ENCODE assay signal across 8 cellular contexts in the genomic region with DNA sequence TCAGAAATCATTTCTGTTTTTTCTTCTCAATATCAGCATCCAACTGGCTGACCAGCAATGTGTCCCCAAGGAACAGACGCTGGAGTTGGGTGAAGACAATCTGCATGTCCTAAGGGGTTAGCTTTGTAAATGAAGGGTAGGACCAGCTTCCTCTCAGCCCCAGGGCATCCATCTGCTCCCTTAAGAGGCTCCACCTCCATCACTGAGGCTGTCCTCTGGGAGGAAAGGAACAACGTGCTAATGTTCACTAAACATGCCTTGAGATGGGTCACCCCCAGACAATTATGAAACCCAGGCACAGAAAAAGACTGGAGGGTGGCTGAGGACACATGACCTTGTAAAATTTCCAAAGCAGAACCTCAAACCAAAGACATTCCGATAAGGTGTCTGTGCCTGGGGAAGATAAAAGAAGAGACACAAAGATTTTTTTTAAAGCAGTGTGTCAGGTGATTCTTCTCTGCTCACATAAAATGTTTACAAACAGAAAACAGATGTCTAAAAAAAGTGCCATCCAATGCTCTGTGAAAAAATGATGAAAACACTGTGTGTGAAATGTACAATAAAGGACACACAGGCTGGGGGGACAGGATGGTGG. TPM values are rescaled to one million over a fixed set of nuclear protein-coding genes. Genes with fewer than 3 reads are reported as not detected.
DNase-seq lines count a peak whose midpoint lies in the region; ATAC-seq and TF ChIP-seq lines count a peak whose summit lies in the region.

No MANE protein-coding gene starts in this region.

- H3K9me3 ChIP-seq in PC-9 (ENCODE audit: insufficient read depth, low read depth) (no peaks in the 10 kb centered on the region), prostate gland (no peaks in the 10 kb centered on the region), WERI-Rb-1 (ENCODE audit: severe bottlenecking) (no peaks in the 10 kb centered on the region)

- no peaks in the 10 kb centered on the region; the same call in 1 of the 2 replicates for H4K20me1 ChIP-seq in PC-9 (ENCODE audit: insufficient read depth)

- 51% methylated on average over 3 of the region's 3 CpGs for WGBS in prostate gland

- POLR2A ChIA-PET in PC-9 (lab: Charles Lee; ENCODE audit: unreplicated experiment) = interaction anchor here (0.7 kb wide), 1 partner anchor 27 kb away, joined by 5 read pairs; no protein-coding TSS in a partner anchor

- TSS peak; percentile 51 for BruUV-seq in PC-9 (replicated peaks; lab: Mats Ljungman, UMichigan)

- no peaks in the 10 kb centered on the region for H3K27me3 ChIP-seq in PC-9 (ENCODE audit: insufficient read depth, low read depth)
- no peaks in the 10 kb centered on the region for H3K27me3 ChIP-seq in prostate gland (replicated peaks; ENCODE audit: insufficient read depth)
- H3K27me3 ChIP-seq in WERI-Rb-1 (ENCODE audit: insufficient read depth, low read depth, severe bottlenecking) = no peaks in the 10 kb centered on the region

- CTCF ChIA-PET in PC-9 (lab: Charles Lee) = no interaction called here

- DNase-seq in ELF-1 (ENCODE audit: low read depth, low spot score) (peak; percentile 75), PC-9 (no peak), erythroblast (lab: John Stamatoyannopoulos, UW) (peak; percentile 21 to 25), prostate gland (ENCODE audit: low spot score) (no peak), WERI-Rb-1 (no peak), COLO829 (ENCODE audit: low spot score) (no peak), NOMO-1 (lab: John Stamatoyannopoulos, UW; ENCODE audit: unreplicated experiment in 2 of 2) (no peak)

- peak overlapping the region; percentile 89; the same call in 1 of the 2 replicates for H2AFZ ChIP-seq in PC-9

- intact Hi-C loops in PC-9 (cut with micrococcal nuclease; ENCODE audit: unreplicated experiment) (no loop called here), prostate gland (cut with DNase I) (no loop called here)

- H3K36me3 ChIP-seq in PC-9 (ENCODE audit: low read depth) = no peaks in the 10 kb centered on the region
- no peaks in the 10 kb centered on the region for H3K36me3 ChIP-seq in prostate gland
- H3K36me3 ChIP-seq in WERI-Rb-1 = peaks cover 10% of the 10 kb centered on the region; the same call in 1 of the 2 replicates

- peak overlapping the region; percentile 95 for H3K4me2 ChIP-seq in PC-9

- H3F3A ChIP-seq in PC-9 (ENCODE audit: insufficient read depth, low read depth) = no peaks in the 10 kb centered on the region

- H3K9me2 ChIP-seq in PC-9 (ENCODE audit: insufficient read depth) = no peaks in the 10 kb centered on the region

- peaks cover 28% of the 10 kb centered on the region for H3K79me2 ChIP-seq in PC-9 (ENCODE audit: low read depth)

- no peak for ATAC-seq in HG02623 (IDR thresholded peaks at IDR 0.05; ENCODE audit: unreplicated experiment)

- TF ChIP-seq POLR2A in erythroblast (IDR thresholded peaks at IDR 0.05; ENCODE audit: low read length) (no peak), prostate gland (IDR thresholded peaks at IDR 0.05) (no peak)

- H3K4me1 ChIP-seq in PC-9 (replicated peaks; ENCODE audit: insufficient read depth) (peaks cover 9% of the 10 kb centered on the region; the same call in 1 of the 2 replicates), prostate gland (replicated peaks) (no peaks in the 10 kb centered on the region)

- no peak for TF ChIP-seq CTCF in PC-9 (conservative IDR thresholded peaks at IDR 0.05)
- TF ChIP-seq CTCF in prostate gland (IDR thresholded peaks at IDR 0.05) = no peak
- no peak for TF ChIP-seq CTCF in WERI-Rb-1 (IDR thresholded peaks at IDR 0.05; ENCODE audit: low read depth, low read length)

- no peak overlapping the region for H3K27ac ChIP-seq in PC-9
- no peak overlapping the region for H3K27ac ChIP-seq in prostate gland
- no peak overlapping the region for H3K27ac ChIP-seq in WERI-Rb-1

- H3K4me3 ChIP-seq in PC-9 (peak overlapping the region; percentile 90), prostate gland (peak overlapping the region; percentile 80 to 82), WERI-Rb-1 (ENCODE audit: low read depth, low read length) (no peak overlapping the region)

RNA-seq across cellular contexts. Expression of a gene that starts 37.6 kb away (rescaled TPM):
- 9.5 and 10.1 TPM in 2 replicates for total RNA-seq in PC-9 (2021)
- total RNA-seq in prostate gland = 10 to 100 TPM; 19.1 to 44.6 TPM

RNA-seq across cellular contexts. Expression of a gene that starts 46.5 kb away (rescaled TPM):
- not detected in 2 replicates for total RNA-seq in PC-9 (2021)
- total RNA-seq in prostate gland = under 1 TPM in 1 of 2 donors, not detected in 1; 0.62 TPM

Comparison
In these comparisons a context has a peak if more than half of its experiments do, and no peak if none do; other contexts are left out.
1. DNase-seq: peak in ELF-1 (single experiment) and erythroblast (2 of 2); none in PC-9 (0 of 2), prostate gland (single experiment), WERI-Rb-1 (single experiment), COLO829 (single experiment) and NOMO-1 (0 of 2).